In the genomic region with DNA sequence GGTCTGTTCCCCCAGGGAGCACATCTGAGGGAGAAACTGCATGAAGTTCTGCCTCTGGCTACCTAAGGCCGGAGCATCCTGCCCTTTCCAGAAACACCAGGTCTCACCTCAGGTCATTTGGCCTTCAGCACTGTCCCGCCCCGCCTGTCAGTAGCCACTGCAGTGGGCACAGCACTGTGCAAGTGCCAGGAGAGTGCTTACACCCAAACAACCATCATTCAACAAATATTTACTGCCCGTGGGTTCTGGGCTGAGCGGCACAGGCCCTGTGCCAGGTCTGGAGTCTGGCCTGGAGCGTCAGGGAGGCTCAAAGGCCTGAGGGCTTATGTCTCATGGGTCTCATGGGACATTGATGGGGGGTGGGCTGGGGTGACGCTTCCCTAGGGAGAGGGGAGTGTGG, we compare ENCODE assay signal across 1 cellular context.
TF ChIP-seq lines count a peak whose summit lies in the region.

No MANE protein-coding gene starts in this region.

TF ChIP-seq in WTC11, 78 proteins besides CTCF, POLR2A, EP300 and RAD21 (continued from another document):
- TF ChIP-seq, protein P1, sequence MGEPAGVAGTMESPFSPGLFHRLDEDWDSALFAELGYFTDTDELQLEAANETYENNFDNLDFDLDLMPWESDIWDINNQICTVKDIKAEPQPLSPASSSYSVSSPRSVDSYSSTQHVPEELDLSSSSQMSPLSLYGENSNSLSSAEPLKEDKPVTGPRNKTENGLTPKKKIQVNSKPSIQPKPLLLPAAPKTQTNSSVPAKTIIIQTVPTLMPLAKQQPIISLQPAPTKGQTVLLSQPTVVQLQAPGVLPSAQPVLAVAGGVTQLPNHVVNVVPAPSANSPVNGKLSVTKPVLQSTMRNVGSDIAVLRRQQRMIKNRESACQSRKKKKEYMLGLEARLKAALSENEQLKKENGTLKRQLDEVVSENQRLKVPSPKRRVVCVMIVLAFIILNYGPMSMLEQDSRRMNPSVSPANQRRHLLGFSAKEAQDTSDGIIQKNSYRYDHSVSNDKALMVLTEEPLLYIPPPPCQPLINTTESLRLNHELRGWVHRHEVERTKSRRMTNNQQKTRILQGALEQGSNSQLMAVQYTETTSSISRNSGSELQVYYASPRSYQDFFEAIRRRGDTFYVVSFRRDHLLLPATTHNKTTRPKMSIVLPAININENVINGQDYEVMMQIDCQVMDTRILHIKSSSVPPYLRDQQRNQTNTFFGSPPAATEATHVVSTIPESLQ (CRISPR knock-in tag; IDR thresholded peaks at IDR 0.05): no peak
- TF ChIP-seq CBFB (CRISPR knock-in tag; IDR thresholded peaks at IDR 0.05; ENCODE audit: low read depth): no peak
- TF ChIP-seq, protein P2, sequence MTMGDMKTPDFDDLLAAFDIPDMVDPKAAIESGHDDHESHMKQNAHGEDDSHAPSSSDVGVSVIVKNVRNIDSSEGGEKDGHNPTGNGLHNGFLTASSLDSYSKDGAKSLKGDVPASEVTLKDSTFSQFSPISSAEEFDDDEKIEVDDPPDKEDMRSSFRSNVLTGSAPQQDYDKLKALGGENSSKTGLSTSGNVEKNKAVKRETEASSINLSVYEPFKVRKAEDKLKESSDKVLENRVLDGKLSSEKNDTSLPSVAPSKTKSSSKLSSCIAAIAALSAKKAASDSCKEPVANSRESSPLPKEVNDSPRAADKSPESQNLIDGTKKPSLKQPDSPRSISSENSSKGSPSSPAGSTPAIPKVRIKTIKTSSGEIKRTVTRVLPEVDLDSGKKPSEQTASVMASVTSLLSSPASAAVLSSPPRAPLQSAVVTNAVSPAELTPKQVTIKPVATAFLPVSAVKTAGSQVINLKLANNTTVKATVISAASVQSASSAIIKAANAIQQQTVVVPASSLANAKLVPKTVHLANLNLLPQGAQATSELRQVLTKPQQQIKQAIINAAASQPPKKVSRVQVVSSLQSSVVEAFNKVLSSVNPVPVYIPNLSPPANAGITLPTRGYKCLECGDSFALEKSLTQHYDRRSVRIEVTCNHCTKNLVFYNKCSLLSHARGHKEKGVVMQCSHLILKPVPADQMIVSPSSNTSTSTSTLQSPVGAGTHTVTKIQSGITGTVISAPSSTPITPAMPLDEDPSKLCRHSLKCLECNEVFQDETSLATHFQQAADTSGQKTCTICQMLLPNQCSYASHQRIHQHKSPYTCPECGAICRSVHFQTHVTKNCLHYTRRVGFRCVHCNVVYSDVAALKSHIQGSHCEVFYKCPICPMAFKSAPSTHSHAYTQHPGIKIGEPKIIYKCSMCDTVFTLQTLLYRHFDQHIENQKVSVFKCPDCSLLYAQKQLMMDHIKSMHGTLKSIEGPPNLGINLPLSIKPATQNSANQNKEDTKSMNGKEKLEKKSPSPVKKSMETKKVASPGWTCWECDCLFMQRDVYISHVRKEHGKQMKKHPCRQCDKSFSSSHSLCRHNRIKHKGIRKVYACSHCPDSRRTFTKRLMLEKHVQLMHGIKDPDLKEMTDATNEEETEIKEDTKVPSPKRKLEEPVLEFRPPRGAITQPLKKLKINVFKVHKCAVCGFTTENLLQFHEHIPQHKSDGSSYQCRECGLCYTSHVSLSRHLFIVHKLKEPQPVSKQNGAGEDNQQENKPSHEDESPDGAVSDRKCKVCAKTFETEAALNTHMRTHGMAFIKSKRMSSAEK (CRISPR knock-in tag; IDR thresholded peaks at IDR 0.05; ENCODE audit: borderline replicate concordance): no peak
- TF ChIP-seq NR1H2 (CRISPR knock-in tag; IDR thresholded peaks at IDR 0.05): no peak
- no peak for TF ChIP-seq FOXJ3 (CRISPR knock-in tag; IDR thresholded peaks at IDR 0.05; ENCODE audit: borderline replicate concordance)
- TF ChIP-seq, protein P3, sequence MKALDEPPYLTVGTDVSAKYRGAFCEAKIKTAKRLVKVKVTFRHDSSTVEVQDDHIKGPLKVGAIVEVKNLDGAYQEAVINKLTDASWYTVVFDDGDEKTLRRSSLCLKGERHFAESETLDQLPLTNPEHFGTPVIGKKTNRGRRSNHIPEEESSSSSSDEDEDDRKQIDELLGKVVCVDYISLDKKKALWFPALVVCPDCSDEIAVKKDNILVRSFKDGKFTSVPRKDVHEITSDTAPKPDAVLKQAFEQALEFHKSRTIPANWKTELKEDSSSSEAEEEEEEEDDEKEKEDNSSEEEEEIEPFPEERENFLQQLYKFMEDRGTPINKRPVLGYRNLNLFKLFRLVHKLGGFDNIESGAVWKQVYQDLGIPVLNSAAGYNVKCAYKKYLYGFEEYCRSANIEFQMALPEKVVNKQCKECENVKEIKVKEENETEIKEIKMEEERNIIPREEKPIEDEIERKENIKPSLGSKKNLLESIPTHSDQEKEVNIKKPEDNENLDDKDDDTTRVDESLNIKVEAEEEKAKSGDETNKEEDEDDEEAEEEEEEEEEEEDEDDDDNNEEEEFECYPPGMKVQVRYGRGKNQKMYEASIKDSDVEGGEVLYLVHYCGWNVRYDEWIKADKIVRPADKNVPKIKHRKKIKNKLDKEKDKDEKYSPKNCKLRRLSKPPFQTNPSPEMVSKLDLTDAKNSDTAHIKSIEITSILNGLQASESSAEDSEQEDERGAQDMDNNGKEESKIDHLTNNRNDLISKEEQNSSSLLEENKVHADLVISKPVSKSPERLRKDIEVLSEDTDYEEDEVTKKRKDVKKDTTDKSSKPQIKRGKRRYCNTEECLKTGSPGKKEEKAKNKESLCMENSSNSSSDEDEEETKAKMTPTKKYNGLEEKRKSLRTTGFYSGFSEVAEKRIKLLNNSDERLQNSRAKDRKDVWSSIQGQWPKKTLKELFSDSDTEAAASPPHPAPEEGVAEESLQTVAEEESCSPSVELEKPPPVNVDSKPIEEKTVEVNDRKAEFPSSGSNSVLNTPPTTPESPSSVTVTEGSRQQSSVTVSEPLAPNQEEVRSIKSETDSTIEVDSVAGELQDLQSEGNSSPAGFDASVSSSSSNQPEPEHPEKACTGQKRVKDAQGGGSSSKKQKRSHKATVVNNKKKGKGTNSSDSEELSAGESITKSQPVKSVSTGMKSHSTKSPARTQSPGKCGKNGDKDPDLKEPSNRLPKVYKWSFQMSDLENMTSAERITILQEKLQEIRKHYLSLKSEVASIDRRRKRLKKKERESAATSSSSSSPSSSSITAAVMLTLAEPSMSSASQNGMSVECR (CRISPR knock-in tag; IDR thresholded peaks at IDR 0.05; ENCODE audit: borderline replicate concordance): no peak
- no peak for TF ChIP-seq NFYB (CRISPR knock-in tag; conservative IDR thresholded peaks at IDR 0.05; ENCODE audit: low read depth)
- no peak for TF ChIP-seq OVOL2 (CRISPR knock-in tag; IDR thresholded peaks at IDR 0.05; ENCODE audit: borderline replicate concordance)
- TF ChIP-seq, protein P4, sequence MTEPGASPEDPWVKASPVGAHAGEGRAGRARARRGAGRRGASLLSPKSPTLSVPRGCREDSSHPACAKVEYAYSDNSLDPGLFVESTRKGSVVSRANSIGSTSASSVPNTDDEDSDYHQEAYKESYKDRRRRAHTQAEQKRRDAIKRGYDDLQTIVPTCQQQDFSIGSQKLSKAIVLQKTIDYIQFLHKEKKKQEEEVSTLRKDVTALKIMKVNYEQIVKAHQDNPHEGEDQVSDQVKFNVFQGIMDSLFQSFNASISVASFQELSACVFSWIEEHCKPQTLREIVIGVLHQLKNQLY (CRISPR knock-in tag; IDR thresholded peaks at IDR 0.05): no peak
- TF ChIP-seq JAZF1 (CRISPR knock-in tag; IDR thresholded peaks at IDR 0.05): no peak
- no peak for TF ChIP-seq NFATC4 (CRISPR knock-in tag; IDR thresholded peaks at IDR 0.05)
- TF ChIP-seq, protein P5, sequence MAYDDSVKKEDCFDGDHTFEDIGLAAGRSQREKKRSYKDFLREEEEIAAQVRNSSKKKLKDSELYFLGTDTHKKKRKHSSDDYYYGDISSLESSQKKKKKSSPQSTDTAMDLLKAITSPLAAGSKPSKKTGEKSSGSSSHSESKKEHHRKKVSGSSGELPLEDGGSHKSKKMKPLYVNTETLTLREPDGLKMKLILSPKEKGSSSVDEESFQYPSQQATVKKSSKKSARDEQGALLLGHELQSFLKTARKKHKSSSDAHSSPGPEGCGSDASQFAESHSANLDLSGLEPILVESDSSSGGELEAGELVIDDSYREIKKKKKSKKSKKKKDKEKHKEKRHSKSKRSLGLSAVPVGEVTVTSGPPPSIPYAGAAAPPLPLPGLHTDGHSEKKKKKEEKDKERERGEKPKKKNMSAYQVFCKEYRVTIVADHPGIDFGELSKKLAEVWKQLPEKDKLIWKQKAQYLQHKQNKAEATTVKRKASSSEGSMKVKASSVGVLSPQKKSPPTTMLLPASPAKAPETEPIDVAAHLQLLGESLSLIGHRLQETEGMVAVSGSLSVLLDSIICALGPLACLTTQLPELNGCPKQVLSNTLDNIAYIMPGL (CRISPR knock-in tag; IDR thresholded peaks at IDR 0.05): no peak
TF ChIP-seq in WTC11: peak in this region for 0.
